16 cellular contexts compared by ENCODE assay signal in the genomic region with DNA sequence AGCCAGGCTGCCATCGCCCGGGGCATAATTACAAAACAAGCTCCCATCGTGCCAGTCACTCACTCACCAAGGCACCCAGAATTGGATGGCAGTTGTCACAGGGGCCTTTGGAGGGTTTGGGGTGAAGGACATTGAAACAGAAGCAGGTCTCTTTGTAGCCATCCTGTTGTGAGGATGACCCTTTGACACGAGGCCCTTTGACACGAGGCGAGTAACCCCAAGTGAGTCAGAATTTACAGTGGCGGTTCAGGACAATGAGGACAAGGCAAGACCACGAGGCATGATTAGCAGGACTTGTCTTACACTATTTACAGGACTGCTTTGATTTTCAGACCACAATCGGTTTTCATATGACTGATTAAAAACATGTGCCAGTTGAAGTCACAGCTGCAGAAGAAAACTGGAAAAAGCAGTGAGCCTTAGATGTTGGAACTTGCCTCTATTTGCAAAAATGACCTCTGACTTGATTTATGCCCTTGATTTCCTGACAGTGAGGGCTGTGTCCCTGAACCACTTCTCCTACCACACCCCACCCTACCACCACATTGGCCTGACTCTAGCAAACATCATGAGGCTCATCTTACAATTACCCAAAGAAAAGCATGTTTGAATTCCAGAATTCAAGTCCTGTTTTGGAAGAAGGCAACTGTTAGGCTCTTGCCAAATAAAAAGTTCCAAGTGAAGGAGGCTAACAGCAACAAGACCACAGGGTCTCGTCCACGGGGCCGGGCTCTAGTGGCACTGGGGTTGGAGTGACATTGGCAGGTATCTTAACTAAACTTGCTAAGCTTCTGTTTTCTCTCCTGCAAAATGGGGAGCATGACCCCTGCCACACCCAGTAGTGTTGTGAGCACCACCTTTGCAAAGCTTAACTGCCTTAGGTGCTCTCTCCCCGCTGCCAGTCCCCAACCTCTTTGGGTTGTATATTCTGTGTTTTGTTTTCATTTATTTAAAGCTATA.
DNase-seq lines count a peak whose midpoint lies in the region; ATAC-seq and TF ChIP-seq lines count a peak whose summit lies in the region.
"Had no signal": no experiment of that assay in that cellular context is flagged by ENCODE, and none has a peak within 500 bp of the region (broad histone marks: within the 10 kb centered on the region; RNA-seq: fewer than 3 reads in every experiment).

No MANE protein-coding gene starts in this region.

- WGBS in gastroesophageal sphincter (ENCODE audit: low coverage in 1 of 2), 2 donors = 62 to 82% methylated on average over 2 to 6 of the region's 13 CpGs

- intact Hi-C loops in activated CD4-positive, alpha-beta T cell treated with anti-CD3 and anti-CD28 coated beads for 36 hours (cut with DNase I, micrococcal nuclease) = no loop called here

- POLR2A ChIA-PET in activated CD4-positive, alpha-beta T cell treated with anti-CD3 and anti-CD28 coated beads for 36 hours (lab: Charles Lee) = no interaction called here

- TF ChIP-seq CTCF in gastroesophageal sphincter (IDR thresholded peaks at IDR 0.05) (no peak), thoracic aorta (IDR thresholded peaks at IDR 0.05) (no peak)

- H3K36me3 Mint-ChIP-seq in activated CD4-positive, alpha-beta T cell treated with anti-CD3 and anti-CD28 coated beads for 36 hours (ENCODE audit: low read depth) = peaks cover 7% of the 10 kb centered on the region
- H3K36me3 Mint-ChIP-seq in activated T-helper 17 cell treated with anti-CD3 and anti-CD28 coated beads, Interleukin-2, amount 50 U/mL, for 72 hours (ENCODE audit: low read depth) = no peaks in the 10 kb centered on the region

- H3K9me3 Mint-ChIP-seq in activated CD4-positive, alpha-beta T cell treated with anti-CD3 and anti-CD28 coated beads for 36 hours (ENCODE audit: low read depth) = no peaks in the 10 kb centered on the region
- no peaks in the 10 kb centered on the region for H3K9me3 Mint-ChIP-seq in activated T-helper 17 cell treated with anti-CD3 and anti-CD28 coated beads, Interleukin-2, amount 50 U/mL, for 72 hours
- H3K9me3 Mint-ChIP-seq: stimulated activated naive B cell treated with anti-CD40 and anti-IgM and Interleukin-4, amounts not matched to agents 10 μg/mL and 1 μg/mL and 100 μg/mL, for 72 hours had no signal

- peaks cover 18% of the 10 kb centered on the region for H3K4me1 Mint-ChIP-seq in activated CD4-positive, alpha-beta T cell treated with anti-CD3 and anti-CD28 coated beads for 36 hours
- H3K4me1 Mint-ChIP-seq in activated T-helper 17 cell treated with anti-CD3 and anti-CD28 coated beads, Interleukin-2, amount 50 U/mL, for 72 hours = peaks cover 20% of the 10 kb centered on the region

- TF ChIP-seq EP300 in gastroesophageal sphincter (IDR thresholded peaks at IDR 0.05) = no peak

- H3K27ac Mint-ChIP-seq in activated CD4-positive, alpha-beta T cell treated with anti-CD3 and anti-CD28 coated beads for 36 hours = no peak overlapping the region
- H3K27ac Mint-ChIP-seq in activated T-helper 17 cell treated with anti-CD3 and anti-CD28 coated beads, Interleukin-2, amount 50 U/mL, for 72 hours = peak overlapping the region; percentile 42
- H3K27ac Mint-ChIP-seq: activated B cell treated with CpG ODN at 0.5 μM for 24 hours; stimulated activated naive B cell treated with anti-CD40 and anti-IgM and Interleukin-4, amounts not matched to agents 10 μg/mL and 1 μg/mL and 100 μg/mL, for 72 hours had no signal

- H3K27ac ChIP-seq in gastroesophageal sphincter (peak overlapping the region in 3 of 4 donors; percentile 22 to 51 (median 49)), thoracic aorta (peak overlapping the region; percentile 45 to 54)

- peak; percentile 43 for ATAC-seq in activated CD4-positive, alpha-beta T cell treated with anti-CD3 and anti-CD28 coated beads for 36 hours
- peak; percentile 78 for ATAC-seq in activated T-helper 17 cell treated with anti-CD3 and anti-CD28 coated beads, Interleukin-2, amount 50 U/mL, for 72 hours (replicated peaks)
- ATAC-seq in gastroesophageal sphincter = peak; percentile 37
- ATAC-seq in thoracic aorta (ENCODE audit: insufficient number of reproducible peaks, low FRiP score, low read depth) = no peak
- ATAC-seq: stimulated activated naive B cell treated with anti-CD40 and anti-IgM and Interleukin-4, amounts not matched to agents 10 μg/mL and 1 μg/mL and 100 μg/mL, for 72 hours had no signal

- CTCF ChIA-PET in activated CD4-positive, alpha-beta T cell treated with anti-CD3 and anti-CD28 coated beads for 36 hours (lab: Charles Lee) = interaction anchor here (0.6 to 1.2 kb wide), 3 partner anchors 26 to 645 kb away, joined by 3 read pairs; no protein-coding TSS in a partner anchor

- H3K27me3 Mint-ChIP-seq in activated CD4-positive, alpha-beta T cell treated with anti-CD3 and anti-CD28 coated beads for 36 hours = no peaks in the 10 kb centered on the region
- H3K27me3 Mint-ChIP-seq in activated T-helper 17 cell treated with anti-CD3 and anti-CD28 coated beads, Interleukin-2, amount 50 U/mL, for 72 hours = no peaks in the 10 kb centered on the region
- H3K27me3 Mint-ChIP-seq: activated B cell treated with CpG ODN at 0.5 μM for 24 hours; stimulated activated naive B cell treated with anti-CD40 and anti-IgM and Interleukin-4, amounts not matched to agents 10 μg/mL and 1 μg/mL and 100 μg/mL, for 72 hours had no signal

- no peak for TF ChIP-seq POLR2A in gastroesophageal sphincter (IDR thresholded peaks at IDR 0.05)

- no peak for DNase-seq in activated CD4-positive, alpha-beta T cell treated with anti-CD3 and anti-CD28 coated beads for 36 hours
- no peak for DNase-seq in activated CD4-positive, alpha-beta T cell treated with anti-CD3 and anti-CD28 coated beads for 1 hour
- DNase-seq in thoracic aorta (ENCODE audit: low spot score) (no peak), SHP77 (lab: John Stamatoyannopoulos, UW) (no peak), NAMALWA (ENCODE audit: low spot score) (no peak), islet precursor cell (no peak)
- DNase-seq: 8988T; activated B cell treated with CpG ODN at 0.5 μM for 24 hours; central memory CD4-positive, alpha-beta T cell; DMS79 treated with DMSO at 0.1 percent for 48 hours; left cardiac atrium; NCI-H510A treated with DMSO at 0.1 percent for 48 hours; SIG-M5; stimulated activated naive B cell treated with anti-CD40 and anti-IgM and Interleukin-4, amounts not matched to agents 10 μg/mL and 1 μg/mL and 100 μg/mL, for 72 hours had no signal

- H3K36me3 ChIP-seq in gastroesophageal sphincter (no peaks in the 10 kb centered on the region), thoracic aorta (no peaks in the 10 kb centered on the region)

- H3K27me3 ChIP-seq in gastroesophageal sphincter (no peaks in the 10 kb centered on the region), thoracic aorta (replicated peaks; ENCODE audit: insufficient read depth) (no peaks in the 10 kb centered on the region)

- H3K4me3 Mint-ChIP-seq in activated CD4-positive, alpha-beta T cell treated with anti-CD3 and anti-CD28 coated beads for 36 hours = no peak overlapping the region
- no peak overlapping the region for H3K4me3 Mint-ChIP-seq in activated T-helper 17 cell treated with anti-CD3 and anti-CD28 coated beads, Interleukin-2, amount 50 U/mL, for 72 hours
- H3K4me3 Mint-ChIP-seq: activated B cell treated with CpG ODN at 0.5 μM for 24 hours; stimulated activated naive B cell treated with anti-CD40 and anti-IgM and Interleukin-4, amounts not matched to agents 10 μg/mL and 1 μg/mL and 100 μg/mL, for 72 hours had no signal

- peaks cover 0 to 35% (median 7%) of the 10 kb centered on the region in 3 donors for H3K4me1 ChIP-seq in gastroesophageal sphincter
- peaks cover 10 to 29% of the 10 kb centered on the region in 2 donors for H3K4me1 ChIP-seq in thoracic aorta (ENCODE audit: control insufficient read depth in 1 of 2, low read depth in 2 of 2)

- no peak overlapping the region for H3K4me3 ChIP-seq in gastroesophageal sphincter
- no peak overlapping the region for H3K4me3 ChIP-seq in thoracic aorta

- H3K9me3 ChIP-seq in gastroesophageal sphincter = no peaks in the 10 kb centered on the region
- H3K9me3 ChIP-seq in thoracic aorta = no peaks in the 10 kb centered on the region
